21 cellular contexts compared by ENCODE assay signal in genomic region chr5:146671561-146671960, GRCh38.
"Had no signal": no experiment of that assay in that cellular context is flagged by ENCODE, and none has a peak within 500 bp of the region (broad histone marks: within the 10 kb centered on the region; RNA-seq: fewer than 3 reads in every experiment).

No MANE protein-coding gene starts in this region.

- H3K9me3 Mint-ChIP-seq: naive thymus-derived CD4-positive, alpha-beta T cell had no signal

- H3K4me1 Mint-ChIP-seq: naive thymus-derived CD4-positive, alpha-beta T cell had no signal

- H3K27me3 ChIP-seq: gastrocnemius medialis, pancreas, transverse colon had no signal

- H3K36me3 ChIP-seq: gastrocnemius medialis, heart right ventricle, pancreas, stomach, thoracic aorta, transverse colon had no signal

- H3K36me3 Mint-ChIP-seq: naive thymus-derived CD4-positive, alpha-beta T cell had no signal

- H3K9me3 ChIP-seq: gastrocnemius medialis, heart right ventricle, pancreas, stomach, thoracic aorta, transverse colon had no signal

- H3K27ac ChIP-seq: coronary artery, gastrocnemius medialis, heart right ventricle, pancreas, stomach, thoracic aorta, transverse colon had no signal

- FAIRE-seq: endometrium, islet of Langerhans, pancreas, small intestine had no signal

- H3K4me3 ChIP-seq: coronary artery, gastrocnemius medialis, heart right ventricle, pancreas, stomach, thoracic aorta, transverse colon had no signal

- ATAC-seq: esophagus mucosa; gastrocnemius medialis; heart right ventricle; naive thymus-derived CD4-positive, alpha-beta T cell; pancreas; right cardiac atrium had no signal

- H3K4me3 Mint-ChIP-seq: naive thymus-derived CD4-positive, alpha-beta T cell had no signal

- H3K27ac Mint-ChIP-seq: progenitor cell of endocrine pancreas had no signal

- H3K4me1 ChIP-seq: gastrocnemius medialis, heart right ventricle, pancreas, stomach had no signal

- DNase-seq: effector CD8-positive, alpha-beta T cell; gastrocnemius medialis; heart right ventricle; hypothalamus; kidney glomerular epithelial cell; naive thymus-derived CD4-positive, alpha-beta T cell; occipital lobe; pancreas; right cardiac atrium; small intestine; stimulated activated CD4-positive, alpha-beta T cell treated with anti-CD3 and anti-CD28 coated beads, Interleukin-12 subunit alpha, Interleukin-12 subunit beta, amount 100 ng/mL, for 4 hours; stimulated activated naive CD4-positive, alpha-beta T cell; stomach; substantia nigra; transverse colon had no signal
